1 cellular context compared by ENCODE assay signal in the genomic region with DNA sequence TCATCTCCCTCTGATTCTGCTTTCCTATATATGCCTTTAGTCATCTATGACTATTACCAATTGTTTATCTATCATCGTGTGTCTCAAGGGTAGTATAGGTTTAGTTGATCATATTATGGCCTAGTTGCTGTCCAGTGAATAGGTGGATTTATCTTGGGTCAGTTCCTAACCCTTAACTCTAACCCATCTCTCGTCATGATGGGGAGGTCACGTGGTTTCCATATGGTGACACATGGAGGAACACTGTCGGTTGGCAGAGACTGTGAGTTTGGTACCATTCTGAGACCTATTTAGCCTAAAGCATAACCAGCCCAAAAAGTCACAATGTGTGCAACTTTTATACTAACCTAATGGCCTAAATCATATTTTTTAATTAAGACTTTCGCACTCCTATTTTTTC.
TF ChIP-seq lines count a peak whose summit lies in the region.

No MANE protein-coding gene starts in this region.

TF ChIP-seq in HepG2, 621 proteins besides CTCF, POLR2A, EP300 and RAD21 (continued from another document):
- TF ChIP-seq MNT (IDR thresholded peaks at IDR 0.05): peak; percentile 98
- TF ChIP-seq, protein P1, sequence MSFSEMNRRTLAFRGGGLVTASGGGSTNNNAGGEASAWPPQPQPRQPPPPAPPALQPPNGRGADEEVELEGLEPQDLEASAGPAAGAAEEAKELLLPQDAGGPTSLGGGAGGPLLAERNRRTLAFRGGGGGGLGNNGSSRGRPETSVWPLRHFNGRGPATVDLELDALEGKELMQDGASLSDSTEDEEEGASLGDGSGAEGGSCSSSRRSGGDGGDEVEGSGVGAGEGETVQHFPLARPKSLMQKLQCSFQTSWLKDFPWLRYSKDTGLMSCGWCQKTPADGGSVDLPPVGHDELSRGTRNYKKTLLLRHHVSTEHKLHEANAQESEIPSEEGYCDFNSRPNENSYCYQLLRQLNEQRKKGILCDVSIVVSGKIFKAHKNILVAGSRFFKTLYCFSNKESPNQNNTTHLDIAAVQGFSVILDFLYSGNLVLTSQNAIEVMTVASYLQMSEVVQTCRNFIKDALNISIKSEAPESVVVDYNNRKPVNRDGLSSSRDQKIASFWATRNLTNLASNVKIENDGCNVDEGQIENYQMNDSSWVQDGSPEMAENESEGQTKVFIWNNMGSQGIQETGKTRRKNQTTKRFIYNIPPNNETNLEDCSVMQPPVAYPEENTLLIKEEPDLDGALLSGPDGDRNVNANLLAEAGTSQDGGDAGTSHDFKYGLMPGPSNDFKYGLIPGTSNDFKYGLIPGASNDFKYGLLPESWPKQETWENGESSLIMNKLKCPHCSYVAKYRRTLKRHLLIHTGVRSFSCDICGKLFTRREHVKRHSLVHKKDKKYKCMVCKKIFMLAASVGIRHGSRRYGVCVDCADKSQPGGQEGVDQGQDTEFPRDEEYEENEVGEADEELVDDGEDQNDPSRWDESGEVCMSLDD (CRISPR knock-in tag; IDR thresholded peaks at IDR 0.05; ENCODE audit: borderline replicate concordance): no peak
- no peak for TF ChIP-seq NFE2 (CRISPR knock-in tag; IDR thresholded peaks at IDR 0.05)
- no peak for TF ChIP-seq ZNF256 (CRISPR knock-in tag; conservative IDR thresholded peaks at IDR 0.05)
- TF ChIP-seq ZNF275 (CRISPR knock-in tag; IDR thresholded peaks at IDR 0.05; ENCODE audit: borderline replicate concordance): no peak
- TF ChIP-seq SP2 (CRISPR knock-in tag; IDR thresholded peaks at IDR 0.05): no peak
- TF ChIP-seq, protein P2, sequence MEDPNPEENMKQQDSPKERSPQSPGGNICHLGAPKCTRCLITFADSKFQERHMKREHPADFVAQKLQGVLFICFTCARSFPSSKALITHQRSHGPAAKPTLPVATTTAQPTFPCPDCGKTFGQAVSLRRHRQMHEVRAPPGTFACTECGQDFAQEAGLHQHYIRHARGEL (CRISPR knock-in tag; IDR thresholded peaks at IDR 0.05): no peak
- no peak for TF ChIP-seq ZNF619 (CRISPR knock-in tag; IDR thresholded peaks at IDR 0.05)
